ENCODE assay signal across 9 cellular contexts in genomic region chr9:89226076-89226475, GRCh38. TPM values are rescaled to one million over a fixed set of nuclear protein-coding genes. Genes with fewer than 3 reads are reported as not detected.
DNase-seq lines count a peak whose midpoint lies in the region; ATAC-seq and TF ChIP-seq lines count a peak whose summit lies in the region.
"Had no signal": no experiment of that assay in that cellular context is flagged by ENCODE, and none has a peak within 500 bp of the region (broad histone marks: within the 10 kb centered on the region; RNA-seq: fewer than 3 reads in every experiment).

No MANE protein-coding gene starts in this region.

- H3K27me3 ChIP-seq in Karpas-422 (ENCODE audit: low read length) (no peaks in the 10 kb centered on the region), rectal smooth muscle tissue (ENCODE audit: control insufficient read depth, insufficient read depth, low read length) (no peaks in the 10 kb centered on the region), body of pancreas (no peaks in the 10 kb centered on the region)

- no peaks in the 10 kb centered on the region for H3K27me3 Mint-ChIP-seq in brain

- H3K9ac ChIP-seq in Karpas-422 (ENCODE audit: low read length) (no peak overlapping the region), rectal smooth muscle tissue (ENCODE audit: low read length) (no peak overlapping the region)

- H3K4me1 Mint-ChIP-seq in brain, result peaks cover 28% of the 10 kb centered on the region

- H3K9me3 ChIP-seq in Karpas-422 (ENCODE audit: low read length), result no peaks in the 10 kb centered on the region
- H3K9me3 ChIP-seq in body of pancreas, result no peaks in the 10 kb centered on the region

- no peaks in the 10 kb centered on the region for H3K36me3 Mint-ChIP-seq in brain

- DNase-seq in Karpas-422 (peak; percentile 62), left ventricle myocardium superior (peak; percentile 34), NCI-H1105 (lab: John Stamatoyannopoulos, UW) (no peak), SHP77 treated with DMSO at 0.1 percent for 48 hours (lab: John Stamatoyannopoulos, UW) (no peak), body of pancreas (no peak)
- DNase-seq: mammary epithelial cell, T1000 had no signal

- 58 to 78% methylated on average over 3 of the region's 3 CpGs for WGBS in body of pancreas, 2 donors

- no peak overlapping the region for H3K27ac ChIP-seq in Karpas-422 (ENCODE audit: low read length)
- H3K27ac ChIP-seq in rectal smooth muscle tissue (ENCODE audit: low read depth, low read length), result no peak overlapping the region
- H3K27ac ChIP-seq in body of pancreas, result no peak overlapping the region

- H3K4me1 ChIP-seq in Karpas-422 (ENCODE audit: low read length), result peaks cover 50% of the 10 kb centered on the region
- H3K4me1 ChIP-seq in rectal smooth muscle tissue (ENCODE audit: control insufficient read depth, insufficient read depth, low read length), result peaks cover 12% of the 10 kb centered on the region
- no peaks in the 10 kb centered on the region for H3K4me1 ChIP-seq in body of pancreas

- H3K27ac Mint-ChIP-seq in brain, result peak overlapping the region; percentile 89 to 99 (median 96)

- no peak for TF ChIP-seq POLR2A in body of pancreas (IDR thresholded peaks at IDR 0.05)

- no peaks in the 10 kb centered on the region for H3K79me2 ChIP-seq in Karpas-422 (ENCODE audit: low read length)

- peak overlapping the region; percentile 5 to 67 (median 59) for H3K4me3 Mint-ChIP-seq in brain

- no peaks in the 10 kb centered on the region for H4K20me1 ChIP-seq in Karpas-422 (ENCODE audit: insufficient read depth, low read depth, low read length)

- no peak overlapping the region for H3K4me2 ChIP-seq in Karpas-422 (ENCODE audit: low read depth, low read length, poor library complexity, severe bottlenecking)

- H3K9me3 Mint-ChIP-seq in brain, result peaks cover 9 to 13% (median 9%) of the 10 kb centered on the region in 5 experiments

- H3K9me2 ChIP-seq in Karpas-422 (replicated peaks; ENCODE audit: insufficient read depth, low read length), result no peaks in the 10 kb centered on the region

- H2AFZ ChIP-seq in Karpas-422 (ENCODE audit: low read length), result no peak overlapping the region

- intact Hi-C loops in left ventricle myocardium superior (cut with micrococcal nuclease), result no loop called here
- intact Hi-C loops in body of pancreas (cut with DNase I), result no loop called here

- TF ChIP-seq CTCF in brain (conservative IDR thresholded peaks at IDR 0.05) (no peak), body of pancreas (IDR thresholded peaks at IDR 0.05) (no peak)

- H3K36me3 ChIP-seq in Karpas-422 (ENCODE audit: insufficient read depth, low read length), result no peaks in the 10 kb centered on the region
- H3K36me3 ChIP-seq in rectal smooth muscle tissue (ENCODE audit: control insufficient read depth, insufficient read depth, low read length), result no peaks in the 10 kb centered on the region
- no peaks in the 10 kb centered on the region for H3K36me3 ChIP-seq in body of pancreas (replicated peaks in 1 of 2; ENCODE audit: insufficient read depth in 1 of 2, low read depth in 2 of 2)

- ATAC-seq in left ventricle myocardium superior (peak; percentile 62), body of pancreas (no peak)

- H3K4me3 ChIP-seq in Karpas-422 (ENCODE audit: low read length) (no peak overlapping the region), rectal smooth muscle tissue (ENCODE audit: low read length) (peak overlapping the region; percentile 6), body of pancreas (no peak overlapping the region)

RNA-seq across cellular contexts. Expression of gene SHC3, which starts 47.5 kb away (rescaled TPM):
- total RNA-seq in Karpas-422 (2014; rRNA removed; shearing (Covaris generic); ENCODE audit: low replicate concordance), result 0.04 TPM in 1 of 2 replicates, not detected in the other
- 6.6 TPM for polyA plus RNA-seq in brain (ENCODE audit: insufficient read depth, low read depth, low replicate concordance)
- total RNA-seq in left ventricle myocardium superior, result 0.59 TPM
- total RNA-seq in body of pancreas, result 1 to 10 TPM; 5.7 to 6.9 TPM
- polyA plus RNA-seq: mammary epithelial cell had no signal

Comparison
In these comparisons a context has a peak if more than half of its experiments do, and no peak if none do; other contexts are left out.
1. DNase-seq: peak in Karpas-422 (single experiment) and left ventricle myocardium superior (single experiment); none in NCI-H1105 (single experiment), SHP77 treated with DMSO at 0.1 percent for 48 hours (single experiment) and body of pancreas (0 of 4).